8 cellular contexts compared by ENCODE assay signal in the genomic region with DNA sequence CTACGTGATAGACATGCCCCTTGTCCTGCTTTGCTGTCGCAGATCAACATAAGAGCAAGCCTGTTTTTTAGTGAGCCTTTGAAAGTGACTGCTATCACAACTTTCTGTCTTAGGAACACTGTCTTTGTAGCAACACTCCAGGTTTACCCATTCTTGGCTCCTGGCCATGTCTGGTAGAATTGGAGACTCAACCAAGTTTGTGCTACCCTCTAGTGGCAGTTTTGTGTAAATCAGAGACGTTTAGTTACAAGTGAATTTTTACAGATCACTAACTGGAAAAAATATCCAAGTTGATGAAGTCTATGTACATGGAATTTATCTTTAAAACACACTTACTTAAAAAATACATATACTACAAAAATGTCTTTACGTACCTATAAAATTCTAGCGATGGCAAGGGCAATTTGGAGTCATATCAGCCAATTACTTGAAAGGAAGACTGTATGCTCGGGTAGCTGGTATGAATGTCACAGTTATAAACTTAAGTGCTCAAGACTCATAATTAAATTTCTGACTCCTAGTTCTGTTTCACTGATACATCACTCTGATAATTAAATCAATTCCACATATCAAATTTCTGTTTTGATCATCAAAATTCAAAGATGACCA.
DNase-seq lines count a peak whose midpoint lies in the region; ATAC-seq and TF ChIP-seq lines count a peak whose summit lies in the region.

No MANE protein-coding gene starts in this region.

- peak; percentile 68 to 75 for DNase-seq in NCI-H2081 (lab: John Stamatoyannopoulos, UW)
- DNase-seq in T-helper 9 cell: peak; percentile 11
- DNase-seq in dorsolateral prefrontal cortex: peak in 8 of 10 donors; percentile 50 to 84 (median 64)
- DNase-seq in lung (ENCODE audit: low spot score): peak; percentile 83
- peak; percentile 70 for DNase-seq in thoracic aorta (ENCODE audit: low spot score)

- H3K9me3 ChIP-seq in lung (ENCODE audit: control insufficient read depth in 2 of 2, insufficient read depth in 1 of 2, low read length in 1 of 2): no peaks in the 10 kb centered on the region
- H3K9me3 ChIP-seq in thoracic aorta: no peaks in the 10 kb centered on the region

- intact Hi-C loops in dorsolateral prefrontal cortex (cut with DNase I): no loop called here

- WGBS in lung, 2 donors: 26 to 38% methylated on average over 6 of the region's 6 CpGs

- H3K27ac ChIP-seq in C4-2B: no peak overlapping the region
- no peak overlapping the region for H3K27ac ChIP-seq in dorsolateral prefrontal cortex
- H3K27ac ChIP-seq in lung (ENCODE audit: low read depth in 1 of 2, low read length in 1 of 2): no peak overlapping the region
- no peak overlapping the region for H3K27ac ChIP-seq in thoracic aorta

- no peaks in the 10 kb centered on the region for H3K4me1 ChIP-seq in lung (ENCODE audit: control insufficient read depth in 2 of 2, insufficient read depth in 2 of 2, low read length in 2 of 2)
- no peaks in the 10 kb centered on the region for H3K4me1 ChIP-seq in thoracic aorta (ENCODE audit: control insufficient read depth in 1 of 2, low read depth in 2 of 2)

- peak; percentile 87 for ATAC-seq in GM18858 (IDR thresholded peaks at IDR 0.05; ENCODE audit: unreplicated experiment)
- peak; percentile 55 for ATAC-seq in HG03045 (IDR thresholded peaks at IDR 0.05; ENCODE audit: unreplicated experiment)
- peak; percentile 82 for ATAC-seq in lung (ENCODE audit: insufficient read depth, low FRiP score)
- ATAC-seq in thoracic aorta (ENCODE audit: insufficient number of reproducible peaks, low FRiP score, low read depth): peak; percentile 96

- H3K27me3 ChIP-seq in dorsolateral prefrontal cortex (peaks cover 0 to 3% (median 0%) of the 10 kb centered on the region in 45 donors), lung (ENCODE audit: control insufficient read depth, insufficient read depth) (no peaks in the 10 kb centered on the region), thoracic aorta (replicated peaks; ENCODE audit: insufficient read depth) (no peaks in the 10 kb centered on the region)

- peak; percentile 79 for TF ChIP-seq CTCF in C4-2B (conservative IDR thresholded peaks at IDR 0.05)
- TF ChIP-seq CTCF in dorsolateral prefrontal cortex (IDR thresholded peaks at IDR 0.05 in 54 of 56, conservative IDR thresholded peaks at IDR 0.05 in 2 of 56; ENCODE audit: low read depth in 1 of 56, partially characterized antibody in 56 of 56): peak; percentile 58 to 92 (median 80)
- TF ChIP-seq CTCF in lung (IDR thresholded peaks at IDR 0.05; ENCODE audit: control extremely low read depth, extremely low read depth): peak; percentile 64
- TF ChIP-seq CTCF in thoracic aorta (IDR thresholded peaks at IDR 0.05): peak; percentile 79

- H3K36me3 ChIP-seq in lung (ENCODE audit: control insufficient read depth in 2 of 2, insufficient read depth in 2 of 2, low read length in 2 of 2): no peaks in the 10 kb centered on the region
- H3K36me3 ChIP-seq in thoracic aorta: no peaks in the 10 kb centered on the region

- H3K4me3 ChIP-seq in dorsolateral prefrontal cortex: no peak overlapping the region
- no peak overlapping the region for H3K4me3 ChIP-seq in lung
- H3K4me3 ChIP-seq in thoracic aorta: no peak overlapping the region

Comparison
In these comparisons a context has a peak if more than half of its experiments do, and no peak if none do; other contexts are left out.
1. DNase-seq: peak in every context shown above with its lines; median percentile 83 in lung; 72 in NCI-H2081; 70 in thoracic aorta; 64 in dorsolateral prefrontal cortex; 11 in T-helper 9 cell.